2 cellular contexts compared by ENCODE assay signal in genomic region chr3:184388936-184389230, GRCh38.
TF ChIP-seq lines count a peak whose summit lies in the region.

No MANE protein-coding gene starts in this region.

TF ChIP-seq in IMR-90, 13 proteins besides CTCF, POLR2A, EP300 and RAD21:
- TF ChIP-seq RCOR1 (IDR thresholded peaks at IDR 0.05; ENCODE audit: insufficient replicate concordance, low read length) (no peak), ELK1 (IDR thresholded peaks at IDR 0.05; ENCODE audit: borderline replicate concordance, low read depth, low read length) (no peak), MAFK (IDR thresholded peaks at IDR 0.05; ENCODE audit: low read depth, low read length) (no peak), CHD1 (IDR thresholded peaks at IDR 0.05; ENCODE audit: low read depth, low read length) (no peak), CEBPB (IDR thresholded peaks at IDR 0.05; ENCODE audit: low read depth, low read length) (no peak), NFE2L2 (IDR thresholded peaks at IDR 0.05; ENCODE audit: low read depth, low read length) (no peak), RFX5 (IDR thresholded peaks at IDR 0.05; ENCODE audit: low read depth, low read length) (no peak), SMC3 (IDR thresholded peaks at IDR 0.05; ENCODE audit: low read depth, low read length) (no peak), MAZ (IDR thresholded peaks at IDR 0.05; ENCODE audit: borderline replicate concordance, low read depth, low read length) (no peak), MXI1 (IDR thresholded peaks at IDR 0.05; ENCODE audit: borderline replicate concordance, low read depth, low read length) (no peak)

TF ChIP-seq in H1, 55 proteins besides CTCF, POLR2A, EP300 and RAD21:
- no peak for TF ChIP-seq EGR1 (IDR thresholded peaks at IDR 0.05; ENCODE audit: borderline replicate concordance, low read depth, low read length)
- no peak for TF ChIP-seq TAF7 (optimal IDR thresholded peaks at IDR 0.05; ENCODE audit: borderline replicate concordance, low read depth, low read length)
- no peak for TF ChIP-seq USF2 (IDR thresholded peaks at IDR 0.05; ENCODE audit: low read length)
- TF ChIP-seq RFX5 (IDR thresholded peaks at IDR 0.05; ENCODE audit: borderline replicate concordance, low read depth, low read length): no peak
- TF ChIP-seq ASH2L (IDR thresholded peaks at IDR 0.05; ENCODE audit: low read length): no peak
- no peak for TF ChIP-seq CHD7 (IDR thresholded peaks at IDR 0.05; ENCODE audit: insufficient replicate concordance, low read length)
- TF ChIP-seq NRF1 (IDR thresholded peaks at IDR 0.05; ENCODE audit: low read depth, low read length): no peak
- no peak for TF ChIP-seq SAP30 (IDR thresholded peaks at IDR 0.05; ENCODE audit: insufficient read depth, insufficient replicate concordance, low read length)
- no peak for TF ChIP-seq TCF12 (IDR thresholded peaks at IDR 0.05; ENCODE audit: low read depth, low read length)
- no peak for TF ChIP-seq CBX8 (IDR thresholded peaks at IDR 0.05; ENCODE audit: borderline replicate concordance, low read depth, low read length)
- no peak for TF ChIP-seq SIRT6 (IDR thresholded peaks at IDR 0.05; ENCODE audit: low read length)
- TF ChIP-seq CREB1 (IDR thresholded peaks at IDR 0.05): no peak
- no peak for TF ChIP-seq SRF (IDR thresholded peaks at IDR 0.05; ENCODE audit: low read depth, low read length)
- no peak for TF ChIP-seq POLR2AphosphoS5 (IDR thresholded peaks at IDR 0.05; ENCODE audit: low read depth, low read length)
- TF ChIP-seq PHF8 (conservative IDR thresholded peaks at IDR 0.05; ENCODE audit: low read depth, low read length): no peak
- TF ChIP-seq EZH2 (IDR thresholded peaks at IDR 0.05; ENCODE audit: low read depth, low read length, severe bottlenecking): no peak
- no peak for TF ChIP-seq GABPA (IDR thresholded peaks at IDR 0.05; ENCODE audit: borderline replicate concordance, insufficient read depth, low read length)
- no peak for TF ChIP-seq BCL11A (IDR thresholded peaks at IDR 0.05; ENCODE audit: low read depth in 2 of 2, low read length in 2 of 2)
- TF ChIP-seq RNF2 (IDR thresholded peaks at IDR 0.05; ENCODE audit: borderline replicate concordance, low read depth, low read length, missing control alignments, poor library complexity, severe bottlenecking): no peak
